25 cellular contexts compared by ENCODE assay signal in the genomic region with DNA sequence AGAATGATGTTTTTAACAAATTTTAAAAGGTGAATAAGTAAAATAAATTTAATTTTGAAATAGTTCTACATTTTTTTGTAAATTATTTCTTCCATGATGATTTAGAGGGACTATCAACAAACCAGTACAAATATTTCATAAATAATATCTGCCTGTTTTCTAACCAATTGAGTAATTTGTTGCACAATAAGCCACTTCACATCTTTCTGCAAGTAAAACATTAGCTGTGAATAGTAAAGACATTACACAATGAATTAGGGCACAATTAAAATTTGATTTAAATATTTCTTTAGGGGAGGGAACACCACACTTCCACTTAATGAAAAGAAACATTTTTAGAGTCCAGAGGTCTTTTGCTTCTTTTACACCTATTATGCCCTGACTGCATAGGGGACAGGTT.
DNase-seq lines count a peak whose midpoint lies in the region; ATAC-seq and TF ChIP-seq lines count a peak whose summit lies in the region.
"Had no signal": no experiment of that assay in that cellular context is flagged by ENCODE, and none has a peak within 500 bp of the region (broad histone marks: within the 10 kb centered on the region; RNA-seq: fewer than 3 reads in every experiment).

No MANE protein-coding gene starts in this region.

- peak; percentile 14 for DNase-seq in AG10803 (ENCODE audit: low read depth)
- no peak for DNase-seq in GM23338 (ENCODE audit: low spot score)
- peak; percentile 50 for DNase-seq in amniotic epithelial cell (ENCODE audit: low read depth)
- DNase-seq in fibroblast of gingiva (ENCODE audit: low read depth): peak; percentile 23
- no peak for DNase-seq in nephron progenitor cell
- no peak for DNase-seq in CD8-positive, alpha-beta memory T cell
- no peak for DNase-seq in activated effector memory CD4-positive, alpha-beta T cell treated with anti-CD3 and anti-CD28 coated beads, Interleukin-2, amount 50 U/mL, for 16 hours
- DNase-seq: 8988T; ACHN; AML-193; CD4-positive, alpha-beta T cell; CD8-positive, alpha-beta T cell; COR-L47; DMS 273 treated with DMSO at 0.1 percent for 48 hours; DMS153; DMS53; DMS79; DND-41; EL; GDM1 had no signal

- POLR2A ChIA-PET in CD8-positive, alpha-beta memory T cell (lab: Charles Lee): no interaction called here

- H3K4me2 ChIP-seq in GM23338: no peak overlapping the region
- H3K4me2 ChIP-seq: BLaER1 treated with 17β-estradiol and CSF1 and Interleukin-3, amounts not matched to agents 10 nM and 100 nM had no signal

- no peaks in the 10 kb centered on the region for H4K20me1 ChIP-seq in GM23338 (replicated peaks; ENCODE audit: insufficient read depth)
- H4K20me1 ChIP-seq: BLaER1 treated with 17β-estradiol and CSF1 and Interleukin-3, amounts not matched to agents 10 nM and 100 nM had no signal

- H3K79me2 ChIP-seq in GM23338 (replicated peaks; ENCODE audit: insufficient read depth): no peaks in the 10 kb centered on the region

- ATAC-seq in GM23338: no peak
- ATAC-seq in activated CD4-positive, CD25-positive, alpha-beta regulatory T cell treated with anti-CD3 and anti-CD28 coated beads, Interleukin-2, amount 50 U/mL, for 24 hours: no peak
- ATAC-seq: CD8-positive, alpha-beta T cell; GM12878 had no signal

- no peak overlapping the region for H3K4me3 Mint-ChIP-seq in GM23338
- no peak overlapping the region for H3K4me3 Mint-ChIP-seq in nephron progenitor cell
- H3K4me3 Mint-ChIP-seq in CD8-positive, alpha-beta memory T cell: no peak overlapping the region
- H3K4me3 Mint-ChIP-seq: B cell; CD4-positive, alpha-beta T cell; CD8-positive, alpha-beta T cell had no signal

- no peak overlapping the region for H3K27ac ChIP-seq in GM23338 (ENCODE audit: low read depth)
- H3K27ac ChIP-seq in CD8-positive, alpha-beta memory T cell (ENCODE audit: low read depth, low read length): no peak overlapping the region
- H3K27ac ChIP-seq: BLaER1 treated with 17β-estradiol and CSF1 and Interleukin-3, amounts not matched to agents 10 nM and 100 nM; C4-2B had no signal

- no peaks in the 10 kb centered on the region for H3K9me3 ChIP-seq in CD8-positive, alpha-beta memory T cell (ENCODE audit: low read length)
- H3K9me3 ChIP-seq: BLaER1 treated with 17β-estradiol and CSF1 and Interleukin-3, amounts not matched to agents 10 nM and 100 nM had no signal

- H3K4me3 ChIP-seq in AG10803 (ENCODE audit: low read length) (no peak overlapping the region), GM23338 (no peak overlapping the region)
- no peak overlapping the region for H3K4me3 ChIP-seq in CD8-positive, alpha-beta memory T cell (ENCODE audit: low read length)
- H3K4me3 ChIP-seq: BLaER1 treated with 17β-estradiol and CSF1 and Interleukin-3, amounts not matched to agents 10 nM and 100 nM; GM12878 had no signal

- CTCF ChIA-PET in CD8-positive, alpha-beta memory T cell (lab: Charles Lee): no interaction called here

- H2AFZ ChIP-seq in GM23338: peak overlapping the region; percentile 79; the same call in 1 of the 2 replicates

- H3K27ac Mint-ChIP-seq in GM23338 (no peak overlapping the region), nephron progenitor cell (no peak overlapping the region)
- no peak overlapping the region for H3K27ac Mint-ChIP-seq in CD8-positive, alpha-beta memory T cell
- H3K27ac Mint-ChIP-seq: B cell; CD4-positive, alpha-beta T cell; CD8-positive, alpha-beta T cell had no signal

- no peaks in the 10 kb centered on the region for H3K4me1 ChIP-seq in GM23338 (ENCODE audit: insufficient read depth)
- no peaks in the 10 kb centered on the region for H3K4me1 ChIP-seq in CD8-positive, alpha-beta memory T cell (ENCODE audit: insufficient read depth, low read length)
- H3K4me1 ChIP-seq: BLaER1 treated with 17β-estradiol and CSF1 and Interleukin-3, amounts not matched to agents 10 nM and 100 nM had no signal

- no peaks in the 10 kb centered on the region for H3K9me2 ChIP-seq in GM23338 (ENCODE audit: insufficient read depth)

- no peaks in the 10 kb centered on the region for H3K36me3 ChIP-seq in GM23338 (ENCODE audit: insufficient read depth)
- no peaks in the 10 kb centered on the region for H3K36me3 ChIP-seq in CD8-positive, alpha-beta memory T cell (ENCODE audit: insufficient read depth, low read length)
- H3K36me3 ChIP-seq: BLaER1 treated with 17β-estradiol and CSF1 and Interleukin-3, amounts not matched to agents 10 nM and 100 nM had no signal

- H3K36me3 Mint-ChIP-seq in GM23338 (ENCODE audit: low read depth) (no peaks in the 10 kb centered on the region), nephron progenitor cell (ENCODE audit: low read depth) (no peaks in the 10 kb centered on the region)
- no peaks in the 10 kb centered on the region for H3K36me3 Mint-ChIP-seq in CD8-positive, alpha-beta memory T cell
- H3K36me3 Mint-ChIP-seq: CD8-positive, alpha-beta T cell had no signal

- H3K27me3 Mint-ChIP-seq in GM23338 (ENCODE audit: insufficient read depth, low read depth, poor library complexity) (no peaks in the 10 kb centered on the region), nephron progenitor cell (ENCODE audit: low read depth, poor library complexity) (peaks cover 6% of the 10 kb centered on the region)
- H3K27me3 Mint-ChIP-seq in CD8-positive, alpha-beta memory T cell: peaks cover 0 to 24% of the 10 kb centered on the region in 2 donors
- H3K27me3 Mint-ChIP-seq: B cell had no signal

- H3K9me3 Mint-ChIP-seq in GM23338 (no peaks in the 10 kb centered on the region), nephron progenitor cell (no peaks in the 10 kb centered on the region)
- no peaks in the 10 kb centered on the region for H3K9me3 Mint-ChIP-seq in CD8-positive, alpha-beta memory T cell
- H3K9me3 Mint-ChIP-seq: CD4-positive, alpha-beta T cell; CD8-positive, alpha-beta T cell had no signal

- TF ChIP-seq CTCF in AG10803 (conservative IDR thresholded peaks at IDR 0.05; ENCODE audit: low read length): no peak
- no peak for TF ChIP-seq CTCF in GM23338 (conservative IDR thresholded peaks at IDR 0.05; ENCODE audit: low read depth in 2 of 2)
- TF ChIP-seq CTCF in nephron progenitor cell (IDR thresholded peaks at IDR 0.05): no peak

- H3K4me1 Mint-ChIP-seq in GM23338: no peaks in the 10 kb centered on the region
- no peaks in the 10 kb centered on the region for H3K4me1 Mint-ChIP-seq in nephron progenitor cell
- H3K4me1 Mint-ChIP-seq in CD8-positive, alpha-beta memory T cell: no peaks in the 10 kb centered on the region
- H3K4me1 Mint-ChIP-seq: B cell had no signal

- H3K27me3 ChIP-seq in GM23338 (ENCODE audit: insufficient read depth): no peaks in the 10 kb centered on the region
- no peaks in the 10 kb centered on the region for H3K27me3 ChIP-seq in CD8-positive, alpha-beta memory T cell (ENCODE audit: insufficient read depth, low read length, poor library complexity, severe bottlenecking)
- H3K27me3 ChIP-seq: BLaER1 treated with 17β-estradiol and CSF1 and Interleukin-3, amounts not matched to agents 10 nM and 100 nM had no signal

- no peaks in the 10 kb centered on the region for H3F3A ChIP-seq in GM23338 (replicated peaks; ENCODE audit: low read depth)

TF ChIP-seq in GM23338, 12 proteins besides CTCF, POLR2A, EP300 and RAD21 (continues in another document):
- TF ChIP-seq CREB1 (CRISPR knock-in tag; IDR thresholded peaks at IDR 0.05; ENCODE audit: low read depth): no peak
- no peak for TF ChIP-seq STAT1 (IDR thresholded peaks at IDR 0.05; ENCODE audit: unreplicated experiment)
- no peak for TF ChIP-seq ZNF331 (CRISPR knock-in tag; IDR thresholded peaks at IDR 0.05; ENCODE audit: low read depth)
- TF ChIP-seq JUNB (IDR thresholded peaks at IDR 0.05; ENCODE audit: unreplicated experiment): no peak
- no peak for TF ChIP-seq ZNF114 (CRISPR knock-in tag; IDR thresholded peaks at IDR 0.05)
- TF ChIP-seq, protein P1, sequence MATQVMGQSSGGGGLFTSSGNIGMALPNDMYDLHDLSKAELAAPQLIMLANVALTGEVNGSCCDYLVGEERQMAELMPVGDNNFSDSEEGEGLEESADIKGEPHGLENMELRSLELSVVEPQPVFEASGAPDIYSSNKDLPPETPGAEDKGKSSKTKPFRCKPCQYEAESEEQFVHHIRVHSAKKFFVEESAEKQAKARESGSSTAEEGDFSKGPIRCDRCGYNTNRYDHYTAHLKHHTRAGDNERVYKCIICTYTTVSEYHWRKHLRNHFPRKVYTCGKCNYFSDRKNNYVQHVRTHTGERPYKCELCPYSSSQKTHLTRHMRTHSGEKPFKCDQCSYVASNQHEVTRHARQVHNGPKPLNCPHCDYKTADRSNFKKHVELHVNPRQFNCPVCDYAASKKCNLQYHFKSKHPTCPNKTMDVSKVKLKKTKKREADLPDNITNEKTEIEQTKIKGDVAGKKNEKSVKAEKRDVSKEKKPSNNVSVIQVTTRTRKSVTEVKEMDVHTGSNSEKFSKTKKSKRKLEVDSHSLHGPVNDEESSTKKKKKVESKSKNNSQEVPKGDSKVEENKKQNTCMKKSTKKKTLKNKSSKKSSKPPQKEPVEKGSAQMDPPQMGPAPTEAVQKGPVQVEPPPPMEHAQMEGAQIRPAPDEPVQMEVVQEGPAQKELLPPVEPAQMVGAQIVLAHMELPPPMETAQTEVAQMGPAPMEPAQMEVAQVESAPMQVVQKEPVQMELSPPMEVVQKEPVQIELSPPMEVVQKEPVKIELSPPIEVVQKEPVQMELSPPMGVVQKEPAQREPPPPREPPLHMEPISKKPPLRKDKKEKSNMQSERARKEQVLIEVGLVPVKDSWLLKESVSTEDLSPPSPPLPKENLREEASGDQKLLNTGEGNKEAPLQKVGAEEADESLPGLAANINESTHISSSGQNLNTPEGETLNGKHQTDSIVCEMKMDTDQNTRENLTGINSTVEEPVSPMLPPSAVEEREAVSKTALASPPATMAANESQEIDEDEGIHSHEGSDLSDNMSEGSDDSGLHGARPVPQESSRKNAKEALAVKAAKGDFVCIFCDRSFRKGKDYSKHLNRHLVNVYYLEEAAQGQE (IDR thresholded peaks at IDR 0.05; ENCODE audit: unreplicated experiment): no peak
- no peak for TF ChIP-seq NANOG (IDR thresholded peaks at IDR 0.05; ENCODE audit: borderline replicate concordance)

Comparison
In these comparisons a context has a peak if more than half of its experiments do, and no peak if none do; other contexts are left out.
1. DNase-seq: peak in AG10803 (single experiment), amniotic epithelial cell (single experiment) and fibroblast of gingiva (single experiment); none in GM23338 (single experiment), nephron progenitor cell (single experiment), CD8-positive, alpha-beta memory T cell (0 of 5) and activated effector memory CD4-positive, alpha-beta T cell treated with anti-CD3 and anti-CD28 coated beads, Interleukin-2, amount 50 U/mL, for 16 hours (single experiment).